7 cellular contexts compared by ENCODE assay signal in genomic region chr5:1666812-1667588, GRCh38.
DNase-seq lines count a peak whose midpoint lies in the region; ATAC-seq and TF ChIP-seq lines count a peak whose summit lies in the region.

No MANE protein-coding gene starts in this region.

- peak overlapping the region in 9 of 10 donors; percentile 13 to 45 (median 26) for H3K4me3 ChIP-seq in heart right ventricle

- peaks cover 0 to 9% (median 0%) of the 10 kb centered on the region in 11 donors for H3K9me3 ChIP-seq in heart right ventricle

- H3K36me3 ChIP-seq in heart right ventricle: no peaks in the 10 kb centered on the region

- TF ChIP-seq CTCF in GM12872 (IDR thresholded peaks at IDR 0.05; ENCODE audit: insufficient read depth, low read depth, low read length) (peak; percentile 43; the same call in 1 of the 3 replicates), heart right ventricle (IDR thresholded peaks at IDR 0.05) (peak in 7 of 9 donors; percentile 7 to 39 (median 32))

- peaks cover 17 to 87% (median 66%) of the 10 kb centered on the region in 7 donors for H3K27me3 ChIP-seq in heart right ventricle

- H3K27ac ChIP-seq in heart right ventricle: no peak overlapping the region

- DNase-seq in NCI-H1694 treated with DMSO at 0.1 percent for 48 hours (lab: John Stamatoyannopoulos, UW) (peak; percentile 30), heart right ventricle (peak in 1 of 2 donors; percentile 45), Kasumi-1 (lab: John Stamatoyannopoulos, UW) (no peak)
- DNase-seq in activated naive CD4-positive, alpha-beta T cell (lab: John Stamatoyannopoulos, UW): peak in 3 of 4 experiments; percentile 33 to 43 (median 38)
- peak in 2 of 3 donors; percentile 35 to 42 for DNase-seq in stimulated activated CD4-positive, alpha-beta T cell treated with anti-CD3 and anti-CD28 coated beads, Interleukin-12 subunit alpha, Interleukin-12 subunit beta, amount 100 ng/mL, for 48 hours (ENCODE audit: low read depth in 2 of 3, low spot score in 1 of 3)

- intact Hi-C loops in heart right ventricle (cut with DNase I): loop anchor here in 2 of 10 donors (5.0 to 10.0 kb wide), 2 partner anchors 368 to 370 kb away; no protein-coding TSS in a partner anchor

- peaks cover 0 to 13% (median 4%) of the 10 kb centered on the region in 9 donors for H3K4me1 ChIP-seq in heart right ventricle

- WGBS in heart right ventricle, 2 donors: 6 to 12% methylated on average over 24 to 47 of the region's 62 CpGs

- peak in 4 of 8 donors; percentile 9 to 55 (median 32) for ATAC-seq in heart right ventricle
- ATAC-seq in GM19395 (IDR thresholded peaks at IDR 0.05; ENCODE audit: unreplicated experiment): no peak

Comparison
In these comparisons a context has a peak if more than half of its experiments do, and no peak if none do; other contexts are left out.
1. DNase-seq: peak in NCI-H1694 treated with DMSO at 0.1 percent for 48 hours (single experiment), activated naive CD4-positive, alpha-beta T cell (3 of 4) and stimulated activated CD4-positive, alpha-beta T cell treated with anti-CD3 and anti-CD28 coated beads, Interleukin-12 subunit alpha, Interleukin-12 subunit beta, amount 100 ng/mL, for 48 hours (2 of 3); none in Kasumi-1 (0 of 2).